16 cellular contexts compared by ENCODE assay signal in the genomic region with DNA sequence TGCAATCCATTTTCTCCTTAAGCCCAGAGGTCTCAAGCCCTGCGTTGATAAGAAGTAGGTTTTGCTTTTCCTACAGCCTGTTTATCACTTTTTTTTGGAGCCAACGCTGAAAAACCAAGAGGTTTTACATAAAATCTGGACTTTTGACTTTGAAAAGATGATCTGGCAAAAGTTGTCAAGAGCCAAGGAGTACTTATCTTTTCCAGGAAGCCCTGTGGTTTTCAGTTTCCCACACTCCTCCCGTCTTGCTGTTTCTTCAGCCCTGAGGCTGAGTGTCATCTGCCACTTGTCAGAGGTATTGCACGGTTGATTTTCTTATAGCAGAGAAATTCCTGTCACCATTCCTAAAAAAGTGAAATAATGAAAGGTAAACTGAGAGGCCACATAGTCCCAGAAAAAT.
DNase-seq lines count a peak whose midpoint lies in the region; ATAC-seq, FAIRE-seq and TF ChIP-seq lines count a peak whose summit lies in the region.
"Had no signal": no experiment of that assay in that cellular context is flagged by ENCODE, and none has a peak within 500 bp of the region (broad histone marks: within the 10 kb centered on the region; RNA-seq: fewer than 3 reads in every experiment).

No MANE protein-coding gene starts in this region.

- H3K36me3 Mint-ChIP-seq in astrocyte (ENCODE audit: low read depth, unreplicated experiment): peaks cover 12% of the 10 kb centered on the region
- H3K36me3 Mint-ChIP-seq in mesothelial cell of epicardium: peaks cover 16% of the 10 kb centered on the region

- intact Hi-C loops in IMR-90 (cut with micrococcal nuclease): no loop called here

- H3K27me3 Mint-ChIP-seq in astrocyte (ENCODE audit: low read depth, unreplicated experiment) (no peaks in the 10 kb centered on the region), mesothelial cell of epicardium (ENCODE audit: low read depth) (no peaks in the 10 kb centered on the region)
- H3K27me3 Mint-ChIP-seq: naive B cell had no signal

- H3K18ac ChIP-seq in IMR-90 (ENCODE audit: low read depth, low read length): no peak overlapping the region

- FAIRE-seq in astrocyte (lab: Jason Lieb, UNC) (no peak), RCC 7860 (lab: Jason Lieb, UNC) (no peak)
- FAIRE-seq: colon, TTC549 had no signal

- no peak overlapping the region for H3K9ac ChIP-seq in IMR-90 (ENCODE audit: low read depth, low read length)
- H3K9ac ChIP-seq in astrocyte (ENCODE audit: low read length): no peak overlapping the region

- no peak overlapping the region for H4K5ac ChIP-seq in IMR-90 (ENCODE audit: low read depth, low read length)

- H4K8ac ChIP-seq in IMR-90 (ENCODE audit: low read depth in 2 of 2, low read length in 2 of 2): no peak overlapping the region

- H3K4ac ChIP-seq in IMR-90 (ENCODE audit: low read depth, low read length): no peak overlapping the region

- TF ChIP-seq POLR2A in IMR-90 (IDR thresholded peaks at IDR 0.05; ENCODE audit: low read depth, low read length): no peak

- no peak for TF ChIP-seq RAD21 in IMR-90 (IDR thresholded peaks at IDR 0.05; ENCODE audit: low read length)

- no peak overlapping the region for H2BK120ac ChIP-seq in IMR-90 (ENCODE audit: low read depth, low read length)

- H3K4me3 Mint-ChIP-seq in astrocyte (ENCODE audit: unreplicated experiment): no peak overlapping the region
- H3K4me3 Mint-ChIP-seq in mesothelial cell of epicardium: no peak overlapping the region
- H3K4me3 Mint-ChIP-seq: naive B cell had no signal

- H3K27ac Mint-ChIP-seq in astrocyte (ENCODE audit: unreplicated experiment) (no peak overlapping the region), mesothelial cell of epicardium (peak overlapping the region; percentile 37)

- CTCF ChIA-PET in IMR-90 (lab: Yijun Ruan, JAX): no interaction called here

- H3K4me3 ChIP-seq in IMR-90 (ENCODE audit: insufficient read depth, low read depth, low read length) (no peak overlapping the region), astrocyte (ENCODE audit: insufficient read depth, low read depth, low read length) (no peak overlapping the region)
- H3K4me3 ChIP-seq: tibial nerve had no signal

- no peak overlapping the region for H3K4me2 ChIP-seq in IMR-90 (ENCODE audit: low read depth, low read length)
- H3K4me2 ChIP-seq in astrocyte (ENCODE audit: low read length): no peak overlapping the region

- BruUV-seq in IMR-90 (replicated peaks; lab: Mats Ljungman, UMichigan): no TSS peak

- H3K36me3 ChIP-seq in IMR-90 (ENCODE audit: control insufficient read depth, insufficient read depth, low read length) (peaks cover 2% of the 10 kb centered on the region; the same call in 1 of the 2 replicates), astrocyte (ENCODE audit: insufficient read depth, low read length) (no peaks in the 10 kb centered on the region)

- no peaks in the 10 kb centered on the region for H3K27me3 ChIP-seq in IMR-90 (ENCODE audit: control insufficient read depth, insufficient read depth, low read length)
- H3K27me3 ChIP-seq in astrocyte (ENCODE audit: insufficient read depth, low read length): no peaks in the 10 kb centered on the region
- H3K27me3 ChIP-seq: tibial nerve had no signal

- H2BK5ac ChIP-seq in IMR-90 (ENCODE audit: low read depth, low read length, poor library complexity, severe bottlenecking): no peak overlapping the region

- H3K4me1 Mint-ChIP-seq in astrocyte (ENCODE audit: low read depth, unreplicated experiment): peaks cover 16% of the 10 kb centered on the region
- H3K4me1 Mint-ChIP-seq in mesothelial cell of epicardium: peaks cover 24% of the 10 kb centered on the region
- H3K4me1 Mint-ChIP-seq: naive B cell had no signal

- no peak overlapping the region for H3K27ac ChIP-seq in IMR-90 (ENCODE audit: insufficient read depth, low read length)
- no peak overlapping the region for H3K27ac ChIP-seq in astrocyte (ENCODE audit: low read depth, low read length)
- H3K27ac ChIP-seq: tibial nerve had no signal

- no peak overlapping the region for H4K91ac ChIP-seq in IMR-90 (ENCODE audit: insufficient read depth, low read depth, low read length)

- dilution Hi-C loops in IMR-90 (cut with HindIII; ENCODE audit: low sequenced_read_pairs, unreplicated experiment): no loop called here

- no peak overlapping the region for H2BK20ac ChIP-seq in IMR-90 (ENCODE audit: low read depth, low read length)

- no peaks in the 10 kb centered on the region for H3K9me3 ChIP-seq in IMR-90 (ENCODE audit: control insufficient read depth, insufficient read depth, low read length)
- H3K9me3 ChIP-seq in astrocyte (ENCODE audit: insufficient read depth, low read depth, low read length): no peaks in the 10 kb centered on the region
- H3K9me3 ChIP-seq: tibial nerve had no signal

- H3K79me2 ChIP-seq in astrocyte (ENCODE audit: insufficient read depth, low read length): no peaks in the 10 kb centered on the region

- H3K9me1 ChIP-seq in IMR-90 (ENCODE audit: insufficient read depth, low read length): no peaks in the 10 kb centered on the region

- no peaks in the 10 kb centered on the region for H4K20me1 ChIP-seq in IMR-90 (ENCODE audit: insufficient read depth, low read length)
- no peaks in the 10 kb centered on the region for H4K20me1 ChIP-seq in astrocyte (ENCODE audit: insufficient read depth, low read length)

- H2BK15ac ChIP-seq in IMR-90 (ENCODE audit: low read depth, low read length): no peak overlapping the region

- no peak overlapping the region for H3K23ac ChIP-seq in IMR-90 (ENCODE audit: low read depth, low read length)

- H2AK9ac ChIP-seq in IMR-90 (replicated peaks; ENCODE audit: low read depth, low read length, poor library complexity): no peak overlapping the region

- no peak overlapping the region for H3K14ac ChIP-seq in IMR-90 (replicated peaks; ENCODE audit: low read depth, low read length)

- H2AK5ac ChIP-seq in IMR-90 (ENCODE audit: low read depth, low read length): no peak overlapping the region

- H3K4me1 ChIP-seq in IMR-90 (ENCODE audit: control insufficient read depth, insufficient read depth, low read length): no peaks in the 10 kb centered on the region
- H3K4me1 ChIP-seq in astrocyte (ENCODE audit: insufficient read depth, low read length): no peaks in the 10 kb centered on the region

- H3K9me3 Mint-ChIP-seq in astrocyte (ENCODE audit: unreplicated experiment): peaks cover 1% of the 10 kb centered on the region
- peaks cover 2% of the 10 kb centered on the region for H3K9me3 Mint-ChIP-seq in mesothelial cell of epicardium

- TF ChIP-seq CTCF in IMR-90 (conservative IDR thresholded peaks at IDR 0.05; ENCODE audit: low read depth, low read length): no peak
- no peak for TF ChIP-seq CTCF in astrocyte (IDR thresholded peaks at IDR 0.05; ENCODE audit: insufficient read depth, low read depth, low read length)
- no peak for TF ChIP-seq CTCF in mesothelial cell of epicardium (IDR thresholded peaks at IDR 0.05; ENCODE audit: unreplicated experiment)

- POLR2A ChIA-PET in IMR-90 (lab: Charles Lee; ENCODE audit: unreplicated experiment): no interaction called here

- in situ Hi-C loops in IMR-90 (cut with MboI; ENCODE audit: low sequenced_read_pairs): no loop called here

- no CpG with 5 or more reads among the region's 4 CpGs for WGBS in IMR-90 (ENCODE audit: extremely low coverage in 2 of 2, insufficient read length in 1 of 2), 2 experiments

- H3K56ac ChIP-seq in IMR-90 (ENCODE audit: extremely low read depth, insufficient read depth, low read length): no peak overlapping the region

- 0 out of 4 replicates have a peak, but pooled peaks cover 0 to 3% of the 10 kb centered on the region in 2 experiments for H3K79me1 ChIP-seq in IMR-90 (ENCODE audit: low read depth in 1 of 2, low read length in 2 of 2)

- DNase-seq in SIG-M5 treated with dmso at 0.1 percent for 504 hours (lab: John Stamatoyannopoulos, UW; ENCODE audit: unreplicated experiment) (peak; percentile 5), SIG-M5 (lab: John Stamatoyannopoulos, UW) (no peak), IMR-90 (peak; percentile 33), astrocyte (ENCODE audit: low read depth) (peak; percentile 55), mesothelial cell of epicardium (ENCODE audit: low spot score in 2 of 2, unreplicated experiment in 2 of 2) (no peak), SHP77 (lab: John Stamatoyannopoulos, UW) (no peak), RCC 7860 (ENCODE audit: low spot score) (no peak)
- DNase-seq: 8988T, foreskin fibroblast, naive B cell, NCI-H345 had no signal

- ATAC-seq in IMR-90 (ENCODE audit: low read depth) (no peak), GM21825 (IDR thresholded peaks at IDR 0.05; ENCODE audit: unreplicated experiment) (no peak)
- ATAC-seq: sciatic nerve had no signal

- H2AFZ ChIP-seq in IMR-90 (replicated peaks; ENCODE audit: low read length, poor library complexity) (no peak overlapping the region), astrocyte (ENCODE audit: low read depth, low read length) (no peak overlapping the region)

TF ChIP-seq in IMR-90, 13 proteins besides CTCF, POLR2A, EP300 and RAD21:
- TF ChIP-seq, protein P1, sequence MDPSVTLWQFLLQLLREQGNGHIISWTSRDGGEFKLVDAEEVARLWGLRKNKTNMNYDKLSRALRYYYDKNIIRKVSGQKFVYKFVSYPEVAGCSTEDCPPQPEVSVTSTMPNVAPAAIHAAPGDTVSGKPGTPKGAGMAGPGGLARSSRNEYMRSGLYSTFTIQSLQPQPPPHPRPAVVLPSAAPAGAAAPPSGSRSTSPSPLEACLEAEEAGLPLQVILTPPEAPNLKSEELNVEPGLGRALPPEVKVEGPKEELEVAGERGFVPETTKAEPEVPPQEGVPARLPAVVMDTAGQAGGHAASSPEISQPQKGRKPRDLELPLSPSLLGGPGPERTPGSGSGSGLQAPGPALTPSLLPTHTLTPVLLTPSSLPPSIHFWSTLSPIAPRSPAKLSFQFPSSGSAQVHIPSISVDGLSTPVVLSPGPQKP (IDR thresholded peaks at IDR 0.05; ENCODE audit: borderline replicate concordance, low read depth, low read length): no peak
- TF ChIP-seq BHLHE40 (IDR thresholded peaks at IDR 0.05; ENCODE audit: low read depth, low read length): no peak
- TF ChIP-seq MAZ (IDR thresholded peaks at IDR 0.05; ENCODE audit: borderline replicate concordance, low read depth, low read length): no peak

Comparison
In these comparisons a context has a peak if more than half of its experiments do, and no peak if none do; other contexts are left out.
1. DNase-seq: peak in SIG-M5 treated with dmso at 0.1 percent for 504 hours (single experiment), IMR-90 (single experiment) and astrocyte (single experiment); none in SIG-M5 (single experiment), mesothelial cell of epicardium (0 of 2), SHP77 (0 of 2) and RCC 7860 (single experiment).